Comparison of ENCODE assay signal across 4 cellular contexts in genomic region chr11:92018332-92018731, GRCh38.
"Had no signal": no experiment of that assay in that cellular context is flagged by ENCODE, and none has a peak within 500 bp of the region (broad histone marks: within the 10 kb centered on the region; RNA-seq: fewer than 3 reads in every experiment).

No MANE protein-coding gene starts in this region.

- H3K4me3 Mint-ChIP-seq: H9 had no signal

- DNase-seq: GM23248, H9, HCEC 1CT, IMR-90 had no signal

- H2AFZ ChIP-seq: GM23248 had no signal

- H3K27ac ChIP-seq: GM23248 had no signal

- H3K4me3 ChIP-seq: GM23248 had no signal

- H3K27ac Mint-ChIP-seq: H9 had no signal
